In the genomic region with DNA sequence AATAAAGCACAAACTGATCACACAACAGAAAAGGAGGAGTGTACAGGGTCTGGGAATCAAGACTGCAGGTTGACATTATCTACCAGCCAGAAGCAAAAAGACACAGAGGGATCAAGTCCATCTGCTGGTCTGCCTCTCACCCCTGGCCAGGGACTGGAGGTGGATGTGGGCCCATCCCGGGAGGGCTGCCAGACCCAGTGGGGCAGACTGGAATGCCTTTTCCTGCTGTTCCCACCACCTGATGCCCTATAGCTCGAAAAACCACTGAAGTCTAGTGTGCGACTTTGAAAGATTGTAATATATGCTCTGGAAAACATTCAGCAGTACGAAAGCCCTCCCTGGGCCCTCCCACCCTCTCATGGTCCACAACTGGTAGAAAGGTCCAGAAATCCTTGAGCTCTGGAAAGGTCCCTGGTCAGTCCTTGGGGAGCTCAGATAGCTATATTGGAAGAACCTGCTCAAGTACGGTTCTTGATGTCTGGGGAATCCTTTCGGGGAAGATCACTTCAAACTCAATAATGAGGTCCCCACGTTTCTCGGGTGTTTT, we compare ENCODE assay signal across 8 cellular contexts. TPM values are rescaled to one million over a fixed set of nuclear protein-coding genes. Genes with fewer than 3 reads are reported as not detected.
DNase-seq lines count a peak whose midpoint lies in the region; ATAC-seq and TF ChIP-seq lines count a peak whose summit lies in the region.

No MANE protein-coding gene starts in this region.

- peaks cover 0 to 2% (median 0%) of the 10 kb centered on the region in 7 donors for H3K9me3 Mint-ChIP-seq in CD4-positive, CD25-positive, alpha-beta regulatory T cell
- no peaks in the 10 kb centered on the region for H3K9me3 Mint-ChIP-seq in endodermal cell

- peaks cover 11 to 69% (median 45%) of the 10 kb centered on the region in 4 donors for H3K4me1 Mint-ChIP-seq in CD4-positive, CD25-positive, alpha-beta regulatory T cell
- peaks cover 28% of the 10 kb centered on the region for H3K4me1 Mint-ChIP-seq in endodermal cell

- H3K36me3 Mint-ChIP-seq in CD4-positive, CD25-positive, alpha-beta regulatory T cell: peaks cover 26% of the 10 kb centered on the region
- H3K36me3 Mint-ChIP-seq in endodermal cell (ENCODE audit: low read depth): peaks cover 25% of the 10 kb centered on the region

- H3K27ac Mint-ChIP-seq in CD4-positive, CD25-positive, alpha-beta regulatory T cell: peak overlapping the region; percentile 82 to 94 (median 87)
- H3K27ac Mint-ChIP-seq in endodermal cell: no peak overlapping the region

- TF ChIP-seq RAD21 in neural cell (conservative IDR thresholded peaks at IDR 0.05): no peak

- no peak for DNase-seq in CD4-positive, CD25-positive, alpha-beta regulatory T cell
- DNase-seq in Panc1 (ENCODE audit: low read depth, low spot score): no peak
- no peak for DNase-seq in endodermal cell
- no peak for DNase-seq in putamen (ENCODE audit: low spot score)
- no peak for DNase-seq in testis
- DNase-seq in body of pancreas: no peak
- no peak for DNase-seq in cerebellar cortex (ENCODE audit: low spot score)

- no peaks in the 10 kb centered on the region for H3F3A ChIP-seq in neural cell (ENCODE audit: insufficient read depth, low read length, poor library complexity, severe bottlenecking)

- CTCF ChIA-PET in Panc1 (lab: Charles Lee): interaction anchor here (0.6 to 1.4 kb wide), 2 partner anchors 10 to 30 kb away, joined by 4 to 6 read pairs; no protein-coding TSS in a partner anchor

- H3K9me3 ChIP-seq in CD4-positive, CD25-positive, alpha-beta regulatory T cell (ENCODE audit: control insufficient read depth in 2 of 2, low read length in 2 of 2): no peaks in the 10 kb centered on the region
- no peaks in the 10 kb centered on the region for H3K9me3 ChIP-seq in Panc1 (ENCODE audit: control insufficient read depth, insufficient read depth, low read depth, low read length)
- no peaks in the 10 kb centered on the region for H3K9me3 ChIP-seq in endodermal cell (ENCODE audit: control insufficient read depth, low read length)
- H3K9me3 ChIP-seq in neural cell (ENCODE audit: low read length): no peaks in the 10 kb centered on the region
- H3K9me3 ChIP-seq in testis: no peaks in the 10 kb centered on the region
- no peaks in the 10 kb centered on the region for H3K9me3 ChIP-seq in body of pancreas

- peaks cover 21% of the 10 kb centered on the region for H3K79me2 ChIP-seq in neural cell (replicated peaks; ENCODE audit: insufficient read depth, low read length)

- H3K36me3 ChIP-seq in CD4-positive, CD25-positive, alpha-beta regulatory T cell (ENCODE audit: control insufficient read depth, insufficient read depth, low read length): peaks cover 34% of the 10 kb centered on the region
- H3K36me3 ChIP-seq in Panc1 (ENCODE audit: control insufficient read depth, insufficient read depth, low read length) (peaks cover 10% of the 10 kb centered on the region), endodermal cell (ENCODE audit: control insufficient read depth, insufficient read depth, low read length) (peaks cover 39% of the 10 kb centered on the region), neural cell (ENCODE audit: insufficient read depth, low read length) (no peaks in the 10 kb centered on the region), testis (ENCODE audit: low read depth, missing control alignments) (no peaks in the 10 kb centered on the region), body of pancreas (replicated peaks in 1 of 2; ENCODE audit: insufficient read depth in 1 of 2, low read depth in 2 of 2) (peaks cover 7 to 14% of the 10 kb centered on the region in 2 donors)

- WGBS in endodermal cell (ENCODE audit: insufficient coverage in 1 of 2, insufficient read length in 1 of 2), 2 experiments: 92 to 100% methylated on average over 7 to 8 of the region's 8 CpGs
- 45 to 60% methylated on average over 8 of the region's 8 CpGs for WGBS in testis, 2 donors
- 61 to 63% methylated on average over 8 of the region's 8 CpGs for WGBS in body of pancreas, 2 donors

- H3K4me2 ChIP-seq in neural cell (ENCODE audit: low read length): no peak overlapping the region

- no peak for ATAC-seq in CD4-positive, CD25-positive, alpha-beta regulatory T cell (ENCODE audit: low read depth in 2 of 2)
- ATAC-seq in Panc1: no peak
- no peak for ATAC-seq in body of pancreas

- no peaks in the 10 kb centered on the region for H3K9me2 ChIP-seq in neural cell (ENCODE audit: insufficient read depth, low read length)

- no peak overlapping the region for H2AFZ ChIP-seq in neural cell (ENCODE audit: low read depth, low read length)

- intact Hi-C loops in Panc1 (cut with micrococcal nuclease; ENCODE audit: unreplicated experiment) (no loop called here), testis (cut with DNase I; ENCODE audit: low total_unique reads) (no loop called here), body of pancreas (cut with DNase I) (no loop called here)

- H3K27ac ChIP-seq in CD4-positive, CD25-positive, alpha-beta regulatory T cell (ENCODE audit: insufficient read depth, low read length, poor library complexity, severe bottlenecking): peak overlapping the region; percentile 29
- H3K27ac ChIP-seq in Panc1 (ENCODE audit: low read length) (peak overlapping the region; percentile 81), endodermal cell (ENCODE audit: low read depth, low read length) (no peak overlapping the region), neural cell (ENCODE audit: low read length) (no peak overlapping the region), testis (peak overlapping the region in 1 of 2 donors; percentile 100), body of pancreas (peak overlapping the region in 1 of 4 donors; percentile 16)

- H4K20me1 ChIP-seq in neural cell (ENCODE audit: insufficient read depth): no peaks in the 10 kb centered on the region

- H3K4me3 ChIP-seq in CD4-positive, CD25-positive, alpha-beta regulatory T cell (ENCODE audit: low read depth, low read length): peak overlapping the region; percentile 99
- H3K4me3 ChIP-seq in Panc1 (ENCODE audit: low read depth in 2 of 2, low read length in 2 of 2) (peak overlapping the region; percentile 86 to 97), endodermal cell (ENCODE audit: low read length) (peak overlapping the region; percentile 97), neural cell (ENCODE audit: low read length) (peak overlapping the region; percentile 91), testis (no peak overlapping the region), body of pancreas (no peak overlapping the region)

- TF ChIP-seq EP300 in neural cell (conservative IDR thresholded peaks at IDR 0.05; ENCODE audit: poor library complexity, severe bottlenecking): no peak

- H3K4me3 Mint-ChIP-seq in CD4-positive, CD25-positive, alpha-beta regulatory T cell: peak overlapping the region; percentile 90 to 98 (median 94)
- H3K4me3 Mint-ChIP-seq in endodermal cell: peak overlapping the region; percentile 88

- no TSS peak for BruUV-seq in Panc1 (replicated peaks; lab: Mats Ljungman, UMichigan)

- in situ Hi-C loops in Panc1 (cut with HindIII; ENCODE audit: low pct_unique_long_range_greater_than_20kb, low sequenced_read_pairs): no loop called here

- no peaks in the 10 kb centered on the region for H3K27me3 ChIP-seq in CD4-positive, CD25-positive, alpha-beta regulatory T cell (ENCODE audit: control insufficient read depth, insufficient read depth, low read length)
- H3K27me3 ChIP-seq in Panc1 (ENCODE audit: control insufficient read depth, insufficient read depth, low read length) (no peaks in the 10 kb centered on the region), endodermal cell (ENCODE audit: control insufficient read depth, insufficient read depth, low read length, poor library complexity, severe bottlenecking) (no peaks in the 10 kb centered on the region), neural cell (ENCODE audit: insufficient read depth, low read depth, low read length) (no peaks in the 10 kb centered on the region), testis (no peaks in the 10 kb centered on the region), body of pancreas (no peaks in the 10 kb centered on the region)

- no peak overlapping the region for H3K9ac ChIP-seq in endodermal cell (ENCODE audit: extremely low read depth, low read length, poor library complexity, severe bottlenecking)
- no peak overlapping the region for H3K9ac ChIP-seq in neural cell (ENCODE audit: low read length)

- peaks cover 4% of the 10 kb centered on the region for H3K27me3 Mint-ChIP-seq in CD4-positive, CD25-positive, alpha-beta regulatory T cell
- H3K27me3 Mint-ChIP-seq in endodermal cell (ENCODE audit: insufficient read depth): no peaks in the 10 kb centered on the region

- POLR2A ChIA-PET in Panc1 (lab: Charles Lee): interaction anchor here (0.6 kb wide), 1 partner anchor 9 kb away, joined by 3 read pairs; no protein-coding TSS in a partner anchor

- no peak for TF ChIP-seq POLR2A in testis (IDR thresholded peaks at IDR 0.05)
- TF ChIP-seq POLR2A in body of pancreas (IDR thresholded peaks at IDR 0.05): no peak

- TF ChIP-seq CTCF in Panc1 (IDR thresholded peaks at IDR 0.05) (no peak), endodermal cell (conservative IDR thresholded peaks at IDR 0.05) (no peak), neural cell (IDR thresholded peaks at IDR 0.05; ENCODE audit: poor library complexity, severe bottlenecking) (no peak), testis (IDR thresholded peaks at IDR 0.05) (no peak), body of pancreas (IDR thresholded peaks at IDR 0.05) (no peak)

- peaks cover 51% of the 10 kb centered on the region for H3K4me1 ChIP-seq in CD4-positive, CD25-positive, alpha-beta regulatory T cell (ENCODE audit: control insufficient read depth, insufficient read depth, low read length, poor library complexity, severe bottlenecking)
- H3K4me1 ChIP-seq in Panc1 (ENCODE audit: control insufficient read depth, insufficient read depth, low read length) (peaks cover 40% of the 10 kb centered on the region), endodermal cell (ENCODE audit: control insufficient read depth, insufficient read depth, low read length) (peaks cover 8% of the 10 kb centered on the region), testis (peaks cover 44% of the 10 kb centered on the region), body of pancreas (peaks cover 61% of the 10 kb centered on the region)

RNA-seq across cellular contexts. Expression of a gene that starts 2.6 kb away (rescaled TPM):
- total RNA-seq in CD4-positive, CD25-positive, alpha-beta regulatory T cell: 754 TPM
- 100 to 1,000 TPM; 302 to 349 (median 332) TPM for polyA plus RNA-seq in CD4-positive, CD25-positive, alpha-beta regulatory T cell
- total RNA-seq in Panc1 (2021; ENCODE audit: unreplicated experiment): 149 TPM
- polyA plus RNA-seq in Panc1 (2012; ENCODE audit: insufficient read length): 101 TPM
- 10 to 100 TPM; 66.1 to 70.0 TPM for total RNA-seq in endodermal cell
- 62.8 TPM for polyA plus RNA-seq in endodermal cell (2013, experiment 1 of 2)
- 56.0 TPM for polyA plus RNA-seq in endodermal cell (2013, experiment 2 of 2)
- polyA plus RNA-seq in neural cell: 64.6 and 70.9 TPM in 2 replicates
- polyA minus RNA-seq in neural cell: 50.4 and 54.5 TPM in 2 replicates
- total RNA-seq in testis: 100 to 1,000 TPM; 185 to 245 TPM
- polyA plus RNA-seq in testis (ENCODE audit: insufficient read depth, low read depth, low replicate concordance): 386 TPM
- total RNA-seq in body of pancreas: 10 to 100 TPM; 24.4 to 33.2 TPM

RNA-seq across cellular contexts. Expression of a gene that starts 13.8 kb away (rescaled TPM):
- 159 TPM for total RNA-seq in CD4-positive, CD25-positive, alpha-beta regulatory T cell
- 100 to 1,000 TPM; 304 to 351 (median 335) TPM for polyA plus RNA-seq in CD4-positive, CD25-positive, alpha-beta regulatory T cell
- total RNA-seq in Panc1 (2021; ENCODE audit: unreplicated experiment): 233 TPM
- polyA plus RNA-seq in Panc1 (2012; ENCODE audit: insufficient read length): 250 TPM
- 100 to 1,000 TPM; 127 to 140 TPM for total RNA-seq in endodermal cell
- polyA plus RNA-seq in endodermal cell (2013, experiment 1 of 2): 108 TPM
- 101 TPM for polyA plus RNA-seq in endodermal cell (2013, experiment 2 of 2)
- polyA plus RNA-seq in neural cell: 31.4 and 42.4 TPM in 2 replicates
- polyA minus RNA-seq in neural cell: 21.2 and 25.6 TPM in 2 replicates
- 100 to 1,000 TPM; 164 to 192 TPM for total RNA-seq in testis
- polyA plus RNA-seq in testis (ENCODE audit: insufficient read depth, low read depth, low replicate concordance): 418 TPM
- total RNA-seq in body of pancreas: 10 to 100 TPM; 26.2 to 28.7 TPM

RNA-seq across cellular contexts. Expression of a gene that starts 19.6 kb away (rescaled TPM):
- 37.5 TPM for total RNA-seq in CD4-positive, CD25-positive, alpha-beta regulatory T cell
- 10 to 100 TPM; 44.0 to 62.0 (median 55.7) TPM for polyA plus RNA-seq in CD4-positive, CD25-positive, alpha-beta regulatory T cell
- 160 TPM for total RNA-seq in Panc1 (2021; ENCODE audit: unreplicated experiment)
- polyA plus RNA-seq in Panc1 (2012; ENCODE audit: insufficient read length): 339 TPM
- 10 to 100 TPM; 68.6 to 72.6 TPM for total RNA-seq in endodermal cell
- polyA plus RNA-seq in endodermal cell (2013, experiment 1 of 2): 60.1 TPM
- 55.9 TPM for polyA plus RNA-seq in endodermal cell (2013, experiment 2 of 2)
- polyA plus RNA-seq in neural cell: 128 and 168 TPM in 2 replicates
- polyA minus RNA-seq in neural cell: 59.8 and 67.4 TPM in 2 replicates
- total RNA-seq in testis: 10 to 100 TPM; 55.0 to 57.5 TPM
- polyA plus RNA-seq in testis (ENCODE audit: insufficient read depth, low read depth, low replicate concordance): 47.8 TPM
- total RNA-seq in body of pancreas: 100 to 1,000 TPM in 1 of 2 donors, 10 to 100 TPM in 1; 34.5 to 120 TPM

RNA-seq across cellular contexts. Expression of a gene that starts 40.4 kb away (rescaled TPM):
- not detected for total RNA-seq in CD4-positive, CD25-positive, alpha-beta regulatory T cell
- polyA plus RNA-seq in CD4-positive, CD25-positive, alpha-beta regulatory T cell: not detected
- total RNA-seq in Panc1 (2021; ENCODE audit: unreplicated experiment) (2.2 TPM), endodermal cell (1 to 10 TPM in 1 of 2 donors, under 1 TPM in 1; 0.81 to 1.0 TPM), testis (1 to 10 TPM; 1.4 to 1.5 TPM), body of pancreas (1 to 10 TPM in 1 of 2 donors, not detected in 1; 3.6 TPM)
- polyA plus RNA-seq in Panc1 (2012; ENCODE audit: insufficient read length): 3.2 TPM
- polyA plus RNA-seq in endodermal cell (2013, experiment 1 of 2): not detected
- 0.37 TPM for polyA plus RNA-seq in endodermal cell (2013, experiment 2 of 2)
- polyA plus RNA-seq in neural cell (not detected in 2 replicates), testis (ENCODE audit: insufficient read depth, low read depth, low replicate concordance) (0.22 TPM)
- polyA minus RNA-seq in neural cell: not detected in 2 replicates

RNA-seq across cellular contexts. Expression of a gene that starts 56.3 kb away (rescaled TPM):
- 51.4 TPM for total RNA-seq in CD4-positive, CD25-positive, alpha-beta regulatory T cell
- 100 to 1,000 TPM; 196 to 238 (median 218) TPM for polyA plus RNA-seq in CD4-positive, CD25-positive, alpha-beta regulatory T cell
- total RNA-seq in Panc1 (2021; ENCODE audit: unreplicated experiment): 180 TPM
- polyA plus RNA-seq in Panc1 (2012; ENCODE audit: insufficient read length): 341 TPM
- 100 to 1,000 TPM; 127 to 141 TPM for total RNA-seq in endodermal cell
- polyA plus RNA-seq in endodermal cell (2013, experiment 1 of 2): 135 TPM
- 123 TPM for polyA plus RNA-seq in endodermal cell (2013, experiment 2 of 2)
- 615 and 696 TPM in 2 replicates for polyA plus RNA-seq in neural cell
- polyA minus RNA-seq in neural cell: 124 and 130 TPM in 2 replicates
- 100 to 1,000 TPM; 389 to 493 TPM for total RNA-seq in testis
- 259 TPM for polyA plus RNA-seq in testis (ENCODE audit: insufficient read depth, low read depth, low replicate concordance)
- 100 to 1,000 TPM; 121 to 206 TPM for total RNA-seq in body of pancreas

Comparison
In these comparisons a context has a peak if more than half of its experiments do, and no peak if none do; other contexts are left out.
1. H3K27ac ChIP-seq: peak in CD4-positive, CD25-positive, alpha-beta regulatory T cell (single experiment) and Panc1 (single experiment); none in endodermal cell (single experiment) and neural cell (single experiment).
2. H3K4me3 ChIP-seq: peak in CD4-positive, CD25-positive, alpha-beta regulatory T cell (single experiment), Panc1 (2 of 2), endodermal cell (single experiment) and neural cell (single experiment); none in testis (0 of 2) and body of pancreas (0 of 2).